10 cellular contexts compared by ENCODE assay signal in the genomic region with DNA sequence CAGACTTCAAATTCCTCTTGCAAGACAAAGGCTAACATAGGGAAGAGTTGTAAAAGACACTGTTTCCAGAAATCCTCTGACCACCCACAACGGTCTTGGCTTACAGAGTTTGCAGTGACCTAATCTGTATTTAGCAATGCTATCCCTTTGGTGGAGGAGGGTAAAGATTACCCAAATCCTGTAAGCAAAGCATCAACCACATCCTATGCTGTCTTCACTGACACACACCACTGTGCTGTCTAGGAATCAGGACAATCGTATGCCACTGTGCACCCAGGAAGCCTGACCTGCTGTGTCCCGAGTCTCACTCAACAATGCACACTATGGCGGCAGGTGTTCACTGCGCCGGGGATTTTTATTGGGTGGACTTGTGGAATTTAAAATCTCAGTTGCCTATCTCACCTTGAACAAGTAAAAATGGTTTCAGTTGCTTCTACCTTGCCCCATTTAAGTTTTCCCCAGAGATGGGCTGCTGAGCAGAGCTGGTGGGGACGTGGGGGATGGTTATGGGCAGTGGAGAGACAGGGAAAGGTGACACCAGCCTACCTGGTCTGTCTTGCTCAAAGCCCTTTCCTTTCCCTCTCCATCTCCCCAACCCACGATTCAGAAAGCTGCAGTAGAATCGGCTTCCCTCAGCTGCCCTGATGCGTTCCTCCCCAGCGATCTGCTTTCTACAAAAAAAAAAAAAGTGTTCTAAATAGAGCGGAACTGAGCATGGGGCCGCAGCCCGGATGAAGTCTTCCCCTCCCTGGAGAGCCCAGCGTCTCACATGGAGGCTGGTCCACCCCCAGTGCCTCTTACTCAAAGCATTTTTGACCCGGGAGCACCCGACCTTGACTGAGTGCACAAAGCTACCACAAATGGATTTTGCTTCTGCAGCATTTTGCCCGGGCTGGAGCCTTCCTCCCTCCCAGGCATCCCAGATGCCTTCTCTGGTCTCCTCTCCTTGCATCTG.
DNase-seq lines count a peak whose midpoint lies in the region; ATAC-seq and TF ChIP-seq lines count a peak whose summit lies in the region.
"Had no signal": no experiment of that assay in that cellular context is flagged by ENCODE, and none has a peak within 500 bp of the region (broad histone marks: within the 10 kb centered on the region; RNA-seq: fewer than 3 reads in every experiment).

No MANE protein-coding gene starts in this region.

- 64 to 76% (median 71%) methylated on average over 15 to 18 of the region's 18 CpGs for WGBS in adrenal gland, 4 donors

- H3K4me1 ChIP-seq in adrenal gland (replicated peaks in 1 of 2), result no peaks in the 10 kb centered on the region
- H3K4me1 ChIP-seq: colonic mucosa had no signal

- H3K36me3 ChIP-seq in adrenal gland (replicated peaks in 1 of 2), result no peaks in the 10 kb centered on the region
- H3K36me3 ChIP-seq: colonic mucosa had no signal

- H3K9me3 ChIP-seq in adrenal gland (replicated peaks in 1 of 3), result no peaks in the 10 kb centered on the region
- H3K9me3 ChIP-seq: colonic mucosa had no signal

- TF ChIP-seq CTCF in GM13976 (IDR thresholded peaks at IDR 0.05; ENCODE audit: borderline replicate concordance, control extremely low read depth, extremely low read depth, insufficient read depth, missing control alignments) (no peak), adrenal gland (IDR thresholded peaks at IDR 0.05) (no peak)

- peak; percentile 43 for DNase-seq in GM13976 (ENCODE audit: low spot score)
- peak; percentile 18 for DNase-seq in T1000 (lab: John Stamatoyannopoulos, UW)
- DNase-seq in posterior vena cava (ENCODE audit: low spot score), result peak; percentile 58
- no peak for DNase-seq in adrenal gland
- DNase-seq in T-helper 1 cell, result no peak
- DNase-seq: colonic mucosa, NCI-H1436 had no signal

- no peaks in the 10 kb centered on the region for H3K27me3 ChIP-seq in adrenal gland
- H3K27me3 ChIP-seq: colonic mucosa had no signal

- no peak overlapping the region for H3K4me3 ChIP-seq in adrenal gland
- H3K4me3 ChIP-seq: colonic mucosa had no signal

- ATAC-seq in HG03139 (IDR thresholded peaks at IDR 0.05; ENCODE audit: unreplicated experiment) (peak; percentile 38), HG03159 (IDR thresholded peaks at IDR 0.05; ENCODE audit: unreplicated experiment) (no peak), GM21825 (IDR thresholded peaks at IDR 0.05; ENCODE audit: unreplicated experiment) (no peak)

- in situ Hi-C loops in GM13976 (cut with MboI; ENCODE audit: low sequenced_read_pairs, unreplicated experiment), result no loop called here

- no peak for TF ChIP-seq POLR2A in adrenal gland (IDR thresholded peaks at IDR 0.05)

- intact Hi-C loops in posterior vena cava (cut with DNase I), result no loop called here
- intact Hi-C loops in adrenal gland (cut with DNase I), result no loop called here

- no peak overlapping the region for H3K27ac ChIP-seq in adrenal gland
- H3K27ac ChIP-seq: colonic mucosa had no signal

Comparison
In these comparisons a context has a peak if more than half of its experiments do, and no peak if none do; other contexts are left out.
1. DNase-seq: peak in GM13976 (single experiment), T1000 (single experiment) and posterior vena cava (single experiment); none in adrenal gland (0 of 7) and T-helper 1 cell (0 of 5).